In the genomic region with DNA sequence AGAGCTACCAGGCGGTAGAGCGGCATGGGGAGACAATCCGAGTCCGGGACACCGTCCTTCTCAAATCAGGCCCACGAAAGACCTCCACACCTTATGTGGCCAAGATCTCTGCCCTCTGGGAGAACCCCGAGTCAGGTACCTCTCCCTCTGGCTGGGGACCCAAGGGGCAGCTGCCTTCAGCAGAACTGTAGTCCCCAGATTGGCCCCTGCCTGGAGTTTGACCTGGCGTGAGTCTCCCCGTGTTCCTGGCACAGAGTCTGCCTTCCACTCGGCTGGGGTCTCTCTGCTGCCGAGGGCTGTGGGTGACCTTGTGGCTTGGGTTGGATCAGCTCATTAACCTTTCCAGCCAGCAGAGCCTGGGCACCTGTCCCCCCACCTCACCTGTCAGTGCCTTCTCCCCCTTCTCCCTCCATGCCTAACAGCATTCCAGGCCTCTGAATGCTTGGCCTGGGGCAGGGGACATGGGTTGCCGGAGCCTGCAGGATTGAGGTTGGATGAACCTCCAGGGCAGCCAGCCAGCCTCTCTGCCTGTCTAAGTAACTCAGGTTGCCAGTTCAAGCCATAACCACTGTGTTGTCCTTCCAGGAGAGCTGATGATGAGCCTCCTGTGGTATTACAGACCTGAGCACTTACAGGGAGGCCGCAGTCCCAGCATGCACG, we compare ENCODE assay signal across 1 cellular context.
TF ChIP-seq lines count a peak whose summit lies in the region.

No MANE protein-coding gene starts in this region.

TF ChIP-seq in WTC11, 78 proteins besides CTCF, POLR2A, EP300 and RAD21 (continued from another document):
- TF ChIP-seq, protein P1, sequence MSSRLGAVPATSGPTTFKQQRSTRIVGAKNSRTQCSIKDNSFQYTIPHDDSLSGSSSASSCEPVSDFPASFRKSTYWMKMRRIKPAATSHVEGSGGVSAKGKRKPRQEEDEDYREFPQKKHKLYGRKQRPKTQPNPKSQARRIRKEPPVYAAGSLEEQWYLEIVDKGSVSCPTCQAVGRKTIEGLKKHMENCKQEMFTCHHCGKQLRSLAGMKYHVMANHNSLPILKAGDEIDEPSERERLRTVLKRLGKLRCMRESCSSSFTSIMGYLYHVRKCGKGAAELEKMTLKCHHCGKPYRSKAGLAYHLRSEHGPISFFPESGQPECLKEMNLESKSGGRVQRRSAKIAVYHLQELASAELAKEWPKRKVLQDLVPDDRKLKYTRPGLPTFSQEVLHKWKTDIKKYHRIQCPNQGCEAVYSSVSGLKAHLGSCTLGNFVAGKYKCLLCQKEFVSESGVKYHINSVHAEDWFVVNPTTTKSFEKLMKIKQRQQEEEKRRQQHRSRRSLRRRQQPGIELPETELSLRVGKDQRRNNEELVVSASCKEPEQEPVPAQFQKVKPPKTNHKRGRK (CRISPR knock-in tag; IDR thresholded peaks at IDR 0.05; ENCODE audit: borderline replicate concordance) = no peak
- no peak for TF ChIP-seq NFYB (CRISPR knock-in tag; conservative IDR thresholded peaks at IDR 0.05; ENCODE audit: low read depth)
